Comparison of ENCODE assay signal across 11 cellular contexts in genomic region chr20:1334370-1334731, GRCh38.
"Had no signal": no experiment of that assay in that cellular context is flagged by ENCODE, and none has a peak within 500 bp of the region (broad histone marks: within the 10 kb centered on the region; RNA-seq: fewer than 3 reads in every experiment).

No MANE protein-coding gene starts in this region.

- H3K27ac ChIP-seq: neural progenitor cell, parathyroid adenoma, tibial artery had no signal

- H3K27ac Mint-ChIP-seq: neural progenitor cell had no signal

- H3K4me3 Mint-ChIP-seq: neural progenitor cell had no signal

- H3K36me3 ChIP-seq: neural progenitor cell had no signal

- H3K9me3 ChIP-seq: tibial artery had no signal

- ATAC-seq: activated naive CD4-positive, alpha-beta T cell treated with anti-CD3 and anti-CD28 coated beads, Interleukin-2, amount 50 U/mL, for 72 hours had no signal

- H3K9me3 Mint-ChIP-seq: activated naive CD4-positive, alpha-beta T cell treated with anti-CD3 and anti-CD28 coated beads, Interleukin-2, amount 50 U/mL, for 72 hours; neural progenitor cell had no signal

- FAIRE-seq: endometrium, small intestine had no signal

- H3K4me1 Mint-ChIP-seq: neural progenitor cell had no signal

- H3K4me1 ChIP-seq: neural progenitor cell had no signal

- H3K27me3 ChIP-seq: neural progenitor cell, tibial artery had no signal

- H3K4me3 ChIP-seq: neural progenitor cell, tibial artery had no signal

- DNase-seq: activated CD4-positive, alpha-beta T cell treated with anti-CD3 and anti-CD28 coated beads, Interleukin-2, amount 50 U/mL, for 4 hours; activated CD4-positive, CD25-positive, alpha-beta regulatory T cell; activated T-cell treated with anti-CD3 and anti-CD28 coated beads for 4 hours; foreskin melanocyte; small intestine; T-helper 2 cell had no signal
